In the genomic region with DNA sequence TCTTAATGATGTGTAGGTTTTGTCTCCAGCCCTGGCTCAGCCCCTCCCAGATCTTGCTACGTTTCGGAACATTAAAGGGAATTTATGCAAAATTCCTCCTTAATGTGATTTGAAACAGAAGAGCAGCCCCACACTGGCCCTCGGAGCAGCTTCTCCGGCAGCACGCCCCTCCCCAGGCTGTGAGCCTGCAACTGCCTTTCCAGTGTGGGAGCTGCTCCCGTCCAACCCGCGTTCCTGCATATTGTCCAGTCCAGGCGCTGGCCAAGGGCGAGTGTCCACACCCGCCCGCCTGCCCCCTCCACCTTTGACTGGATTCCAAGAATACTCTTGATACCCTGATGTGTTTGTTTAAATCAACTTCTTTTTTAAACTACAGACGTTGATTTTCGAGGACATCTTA, we compare ENCODE assay signal across 17 cellular contexts.
DNase-seq lines count a peak whose midpoint lies in the region; ATAC-seq and TF ChIP-seq lines count a peak whose summit lies in the region.
"Had no signal": no experiment of that assay in that cellular context is flagged by ENCODE, and none has a peak within 500 bp of the region (broad histone marks: within the 10 kb centered on the region; RNA-seq: fewer than 3 reads in every experiment).

No MANE protein-coding gene starts in this region.

- no peaks in the 10 kb centered on the region for H3K27me3 ChIP-seq in H7 (ENCODE audit: control insufficient read depth, insufficient read depth, low read length)
- peaks cover 5% of the 10 kb centered on the region for H3K27me3 ChIP-seq in neural progenitor cell
- no peaks in the 10 kb centered on the region for H3K27me3 ChIP-seq in testis
- no peaks in the 10 kb centered on the region for H3K27me3 ChIP-seq in GM23338 (ENCODE audit: insufficient read depth)

- intact Hi-C loops in testis (cut with DNase I; ENCODE audit: low total_unique reads), result no loop called here

- H3K79me2 ChIP-seq in neural progenitor cell (ENCODE audit: low read depth), result no peaks in the 10 kb centered on the region
- no peaks in the 10 kb centered on the region for H3K79me2 ChIP-seq in GM23338 (replicated peaks; ENCODE audit: insufficient read depth)

- H3K27ac ChIP-seq in neural progenitor cell, result no peak overlapping the region
- no peak overlapping the region for H3K27ac ChIP-seq in testis
- no peak overlapping the region for H3K27ac ChIP-seq in GM23338 (ENCODE audit: low read depth)
- H3K27ac ChIP-seq: RWPE1 had no signal

- peaks cover 1% of the 10 kb centered on the region for H3F3A ChIP-seq in neural progenitor cell (ENCODE audit: low read depth)
- H3F3A ChIP-seq in GM23338 (replicated peaks; ENCODE audit: low read depth), result 0 out of 2 replicates have a peak, but pooled peaks cover 3% of the 10 kb centered on the region

- H3K4me1 ChIP-seq in neural progenitor cell (peaks cover 6% of the 10 kb centered on the region), testis (peaks cover 14% of the 10 kb centered on the region), GM23338 (ENCODE audit: insufficient read depth) (no peaks in the 10 kb centered on the region)

- H3K9me3 Mint-ChIP-seq in chondrocyte (ENCODE audit: low read depth), result no peaks in the 10 kb centered on the region
- H3K9me3 Mint-ChIP-seq in neural progenitor cell, result no peaks in the 10 kb centered on the region
- H3K9me3 Mint-ChIP-seq in GM23338, result no peaks in the 10 kb centered on the region
- H3K9me3 Mint-ChIP-seq: CD8-positive, alpha-beta memory T cell; HFFc6 had no signal

- no peak overlapping the region for H2AFZ ChIP-seq in neural progenitor cell (replicated peaks)
- no peak overlapping the region for H2AFZ ChIP-seq in GM23338

- H3K4me1 Mint-ChIP-seq in chondrocyte (ENCODE audit: low read depth) (peaks cover 1% of the 10 kb centered on the region), neural progenitor cell (peaks cover 41% of the 10 kb centered on the region), GM23338 (peaks cover 14% of the 10 kb centered on the region)

- H3K27me3 Mint-ChIP-seq in chondrocyte (ENCODE audit: low read depth) (peaks cover 46% of the 10 kb centered on the region), neural progenitor cell (ENCODE audit: insufficient read depth, low read depth) (peaks cover 2% of the 10 kb centered on the region), GM23338 (ENCODE audit: insufficient read depth, low read depth, poor library complexity) (peaks cover 22% of the 10 kb centered on the region)

- H3K36me3 ChIP-seq in H7 (replicated peaks; ENCODE audit: control insufficient read depth, insufficient read depth, low read length), result no peaks in the 10 kb centered on the region
- H3K36me3 ChIP-seq in neural progenitor cell, result no peaks in the 10 kb centered on the region
- H3K36me3 ChIP-seq in testis (ENCODE audit: low read depth, missing control alignments), result no peaks in the 10 kb centered on the region
- no peaks in the 10 kb centered on the region for H3K36me3 ChIP-seq in GM23338 (ENCODE audit: insufficient read depth)

- H3K9me3 ChIP-seq in neural progenitor cell (ENCODE audit: low read depth) (no peaks in the 10 kb centered on the region), testis (no peaks in the 10 kb centered on the region)

- H4K20me1 ChIP-seq in neural progenitor cell (ENCODE audit: low read depth) (peaks cover 1% of the 10 kb centered on the region), GM23338 (replicated peaks; ENCODE audit: insufficient read depth) (no peaks in the 10 kb centered on the region)

- peak; percentile 66 for DNase-seq in H7
- peak; percentile 69 for DNase-seq in chondrocyte (ENCODE audit: low spot score)
- no peak for DNase-seq in neural progenitor cell (ENCODE audit: low spot score)
- peak; percentile 44 for DNase-seq in testis
- no peak for DNase-seq in GM23338 (ENCODE audit: low spot score)
- DNase-seq in RPMI8226, result no peak
- no peak for DNase-seq in DMS53 (lab: John Stamatoyannopoulos, UW)
- DNase-seq: C1 segment of cervical spinal cord, HFFc6, IMR-90, NCI-H1417, NCI-H187 treated with DMSO at 0.1 percent for 48 hours, NCI-H226, NCI-H524, PC-3 had no signal

- no peak overlapping the region for H3K4me3 Mint-ChIP-seq in chondrocyte (ENCODE audit: unreplicated experiment)
- no peak overlapping the region for H3K4me3 Mint-ChIP-seq in neural progenitor cell
- H3K4me3 Mint-ChIP-seq in GM23338, result no peak overlapping the region
- H3K4me3 Mint-ChIP-seq: CD8-positive, alpha-beta memory T cell; HFFc6 had no signal

- H3K27ac Mint-ChIP-seq in chondrocyte (ENCODE audit: unreplicated experiment), result no peak overlapping the region
- H3K27ac Mint-ChIP-seq in neural progenitor cell, result peak overlapping the region; percentile 43
- H3K27ac Mint-ChIP-seq in GM23338, result no peak overlapping the region; the same call in 1 of the 2 replicates
- H3K27ac Mint-ChIP-seq: HFFc6 had no signal

- ATAC-seq in GM23338, result no peak
- ATAC-seq: PC-3 had no signal

- no peaks in the 10 kb centered on the region for H3K36me3 Mint-ChIP-seq in chondrocyte (ENCODE audit: low read depth)
- no peaks in the 10 kb centered on the region for H3K36me3 Mint-ChIP-seq in neural progenitor cell
- H3K36me3 Mint-ChIP-seq in GM23338 (ENCODE audit: low read depth), result no peaks in the 10 kb centered on the region
- H3K36me3 Mint-ChIP-seq: CD8-positive, alpha-beta memory T cell had no signal

- no peak for TF ChIP-seq POLR2A in testis (IDR thresholded peaks at IDR 0.05)

- H3K9ac ChIP-seq in neural progenitor cell, result no peak overlapping the region

- 30 to 41% methylated on average over 14 of the region's 14 CpGs for WGBS in testis, 2 donors

- H3K4me3 ChIP-seq in H7 (ENCODE audit: insufficient read depth, low read depth, low read length) (no peak overlapping the region), neural progenitor cell (no peak overlapping the region), testis (no peak overlapping the region), GM23338 (no peak overlapping the region)

- TF ChIP-seq CTCF in chondrocyte (IDR thresholded peaks at IDR 0.05) (no peak), neural progenitor cell (IDR thresholded peaks at IDR 0.05) (no peak), testis (IDR thresholded peaks at IDR 0.05) (no peak), GM23338 (conservative IDR thresholded peaks at IDR 0.05; ENCODE audit: low read depth in 2 of 2) (no peak)

- no peaks in the 10 kb centered on the region for H3K9me2 ChIP-seq in GM23338 (ENCODE audit: insufficient read depth)

- H3K4me2 ChIP-seq in neural progenitor cell (no peak overlapping the region), GM23338 (no peak overlapping the region)

TF ChIP-seq in GM23338, 12 proteins besides CTCF, POLR2A, EP300 and RAD21 (continues in another document):
- TF ChIP-seq, protein P1, sequence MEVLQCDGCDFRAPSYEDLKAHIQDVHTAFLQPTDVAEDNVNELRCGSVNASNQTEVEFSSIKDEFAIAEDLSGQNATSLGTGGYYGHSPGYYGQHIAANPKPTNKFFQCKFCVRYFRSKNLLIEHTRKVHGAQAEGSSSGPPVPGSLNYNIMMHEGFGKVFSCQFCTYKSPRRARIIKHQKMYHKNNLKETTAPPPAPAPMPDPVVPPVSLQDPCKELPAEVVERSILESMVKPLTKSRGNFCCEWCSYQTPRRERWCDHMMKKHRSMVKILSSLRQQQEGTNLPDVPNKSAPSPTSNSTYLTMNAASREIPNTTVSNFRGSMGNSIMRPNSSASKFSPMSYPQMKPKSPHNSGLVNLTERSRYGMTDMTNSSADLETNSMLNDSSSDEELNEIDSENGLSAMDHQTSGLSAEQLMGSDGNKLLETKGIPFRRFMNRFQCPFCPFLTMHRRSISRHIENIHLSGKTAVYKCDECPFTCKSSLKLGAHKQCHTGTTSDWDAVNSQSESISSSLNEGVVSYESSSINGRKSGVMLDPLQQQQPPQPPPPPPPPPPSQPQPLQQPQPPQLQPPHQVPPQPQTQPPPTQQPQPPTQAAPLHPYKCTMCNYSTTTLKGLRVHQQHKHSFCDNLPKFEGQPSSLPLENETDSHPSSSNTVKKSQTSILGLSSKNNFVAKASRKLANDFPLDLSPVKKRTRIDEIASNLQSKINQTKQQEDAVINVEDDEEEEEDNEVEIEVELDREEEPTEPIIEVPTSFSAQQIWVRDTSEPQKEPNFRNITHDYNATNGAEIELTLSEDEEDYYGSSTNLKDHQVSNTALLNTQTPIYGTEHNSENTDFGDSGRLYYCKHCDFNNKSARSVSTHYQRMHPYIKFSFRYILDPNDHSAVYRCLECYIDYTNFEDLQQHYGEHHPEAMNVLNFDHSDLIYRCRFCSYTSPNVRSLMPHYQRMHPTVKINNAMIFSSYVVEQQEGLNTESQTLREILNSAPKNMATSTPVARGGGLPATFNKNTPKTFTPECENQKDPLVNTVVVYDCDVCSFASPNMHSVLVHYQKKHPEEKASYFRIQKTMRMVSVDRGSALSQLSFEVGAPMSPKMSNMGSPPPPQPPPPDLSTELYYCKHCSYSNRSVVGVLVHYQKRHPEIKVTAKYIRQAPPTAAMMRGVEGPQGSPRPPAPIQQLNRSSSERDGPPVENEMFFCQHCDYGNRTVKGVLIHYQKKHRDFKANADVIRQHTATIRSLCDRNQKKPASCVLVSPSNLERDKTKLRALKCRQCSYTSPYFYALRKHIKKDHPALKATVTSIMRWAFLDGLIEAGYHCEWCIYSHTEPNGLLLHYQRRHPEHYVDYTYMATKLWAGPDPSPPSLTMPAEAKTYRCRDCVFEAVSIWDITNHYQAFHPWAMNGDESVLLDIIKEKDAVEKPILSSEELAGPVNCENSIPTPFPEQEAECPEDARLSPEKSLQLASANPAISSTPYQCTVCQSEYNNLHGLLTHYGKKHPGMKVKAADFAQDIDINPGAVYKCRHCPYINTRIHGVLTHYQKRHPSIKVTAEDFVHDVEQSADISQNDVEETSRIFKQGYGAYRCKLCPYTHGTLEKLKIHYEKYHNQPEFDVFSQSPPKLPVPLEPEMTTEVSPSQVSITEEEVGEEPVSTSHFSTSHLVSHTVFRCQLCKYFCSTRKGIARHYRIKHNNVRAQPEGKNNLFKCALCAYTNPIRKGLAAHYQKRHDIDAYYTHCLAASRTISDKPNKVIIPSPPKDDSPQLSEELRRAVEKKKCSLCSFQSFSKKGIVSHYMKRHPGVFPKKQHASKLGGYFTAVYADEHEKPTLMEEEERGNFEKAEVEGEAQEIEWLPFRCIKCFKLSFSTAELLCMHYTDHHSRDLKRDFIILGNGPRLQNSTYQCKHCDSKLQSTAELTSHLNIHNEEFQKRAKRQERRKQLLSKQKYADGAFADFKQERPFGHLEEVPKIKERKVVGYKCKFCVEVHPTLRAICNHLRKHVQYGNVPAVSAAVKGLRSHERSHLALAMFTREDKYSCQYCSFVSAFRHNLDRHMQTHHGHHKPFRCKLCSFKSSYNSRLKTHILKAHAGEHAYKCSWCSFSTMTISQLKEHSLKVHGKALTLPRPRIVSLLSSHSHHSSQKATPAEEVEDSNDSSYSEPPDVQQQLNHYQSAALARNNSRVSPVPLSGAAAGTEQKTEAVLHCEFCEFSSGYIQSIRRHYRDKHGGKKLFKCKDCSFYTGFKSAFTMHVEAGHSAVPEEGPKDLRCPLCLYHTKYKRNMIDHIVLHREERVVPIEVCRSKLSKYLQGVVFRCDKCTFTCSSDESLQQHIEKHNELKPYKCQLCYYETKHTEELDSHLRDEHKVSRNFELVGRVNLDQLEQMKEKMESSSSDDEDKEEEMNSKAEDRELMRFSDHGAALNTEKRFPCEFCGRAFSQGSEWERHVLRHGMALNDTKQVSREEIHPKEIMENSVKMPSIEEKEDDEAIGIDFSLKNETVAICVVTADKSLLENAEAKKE (CRISPR knock-in tag; IDR thresholded peaks at IDR 0.05), result no peak
- no peak for TF ChIP-seq ZNF331 (CRISPR knock-in tag; IDR thresholded peaks at IDR 0.05; ENCODE audit: low read depth)
- no peak for TF ChIP-seq ZNF114 (CRISPR knock-in tag; IDR thresholded peaks at IDR 0.05)

Comparison
In these comparisons a context has a peak if more than half of its experiments do, and no peak if none do; other contexts are left out.
1. DNase-seq: peak in H7 (single experiment), chondrocyte (single experiment) and testis (single experiment); none in neural progenitor cell (single experiment), GM23338 (single experiment), RPMI8226 (single experiment) and DMS53 (single experiment).